Comparison of ENCODE assay signal across 21 cellular contexts in the genomic region with DNA sequence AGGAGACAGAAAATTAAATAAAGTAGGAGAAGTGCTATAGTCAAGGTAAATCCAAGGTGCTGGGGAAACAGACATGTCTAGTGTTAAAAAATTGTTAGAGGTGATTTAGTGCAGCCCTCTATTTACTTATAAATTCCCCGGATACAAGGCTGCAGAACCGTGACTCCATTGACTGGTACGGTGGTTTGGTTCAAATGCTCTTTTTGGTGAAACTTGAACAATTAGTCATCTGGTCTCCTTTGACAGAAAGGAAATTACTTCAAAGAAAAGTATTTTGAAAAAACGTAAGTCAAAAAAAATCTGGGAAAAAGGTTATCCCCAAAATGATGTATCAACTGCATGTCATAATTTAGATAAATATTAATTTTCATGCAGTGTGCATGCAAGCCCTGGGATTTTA.
DNase-seq lines count a peak whose midpoint lies in the region; ATAC-seq and TF ChIP-seq lines count a peak whose summit lies in the region.
"Had no signal": no experiment of that assay in that cellular context is flagged by ENCODE, and none has a peak within 500 bp of the region (broad histone marks: within the 10 kb centered on the region; RNA-seq: fewer than 3 reads in every experiment).

No MANE protein-coding gene starts in this region.

- 0 out of 2 replicates have a peak overlapping the region, but pooled peaks have one; percentile 4 for H3K27ac ChIP-seq in ACC112 (ENCODE audit: low read depth, low read length)
- peak overlapping the region; percentile 54 for H3K27ac ChIP-seq in HUES48 (ENCODE audit: low read depth, low read length)
- H3K27ac ChIP-seq in iPS-18a (ENCODE audit: low read length) = peak overlapping the region; percentile 59
- H3K27ac ChIP-seq in right lobe of liver = no peak overlapping the region
- H3K27ac ChIP-seq: BLaER1, PC-9 had no signal

- H3K27me3 Mint-ChIP-seq in Calu3 (ENCODE audit: unreplicated experiment) = no peaks in the 10 kb centered on the region

- no peak overlapping the region for H3K27ac Mint-ChIP-seq in Calu3 (ENCODE audit: unreplicated experiment)
- H3K27ac Mint-ChIP-seq: CD8-positive, alpha-beta T cell; HFFc6 had no signal

- no peak overlapping the region for H3K4me3 Mint-ChIP-seq in Calu3 (ENCODE audit: low read depth, unreplicated experiment)
- H3K4me3 Mint-ChIP-seq: CD8-positive, alpha-beta T cell; HFFc6 had no signal

- DNase-seq in amniotic epithelial cell (ENCODE audit: low read depth) = peak; percentile 5
- no peak for DNase-seq in Calu3
- no peak for DNase-seq in right lobe of liver
- no peak for DNase-seq in SW 1271 (lab: John Stamatoyannopoulos, UW)
- no peak for DNase-seq in NK-92 treated with Interleukin-12 subunit alpha and Interleukin-12 subunit beta, amount 100 ng/mL, for 24 hours (lab: John Stamatoyannopoulos, UW)
- DNase-seq: 8988T; CD8-positive, alpha-beta T cell; DMS79; GOT3; HFFc6; IMR-90; Karpas-422; MM.1S; NCI-H1694 treated with DMSO at 0.1 percent for 48 hours; NCI-H2107; NCI-H2227 treated with DMSO at 0.1 percent for 48 hours; PC-9 had no signal

- WGBS in right lobe of liver (ENCODE audit: insufficient coverage, low coverage, low lambda C conversion rate, missing lambda C conversion rate) = 42% methylated on average over 4 of the region's 4 CpGs

- H3K4me3 ChIP-seq in ACC112 (ENCODE audit: low read depth, low read length) = peak overlapping the region; percentile 53; the same call in 1 of the 2 replicates
- H3K4me3 ChIP-seq in HUES48 (ENCODE audit: low read depth, low read length) = peak overlapping the region; percentile 1; the same call in 1 of the 2 replicates
- H3K4me3 ChIP-seq in iPS-18a (ENCODE audit: low read length) = peak overlapping the region; percentile 9
- H3K4me3 ChIP-seq in right lobe of liver = no peak overlapping the region
- H3K4me3 ChIP-seq: BLaER1, PC-9 had no signal

- H3K4me1 ChIP-seq in ACC112 (ENCODE audit: control insufficient read depth, insufficient read depth, low read length, unreplicated experiment) = peaks cover 42% of the 10 kb centered on the region
- peaks cover 77% of the 10 kb centered on the region for H3K4me1 ChIP-seq in HUES48 (ENCODE audit: control insufficient read depth, insufficient read depth, low read length)
- H3K4me1 ChIP-seq in iPS-18a (ENCODE audit: control insufficient read depth, low read depth, low read length) = peaks cover 77% of the 10 kb centered on the region
- H3K4me1 ChIP-seq in right lobe of liver = no peaks in the 10 kb centered on the region
- H3K4me1 ChIP-seq: BLaER1 had no signal

- no peaks in the 10 kb centered on the region for H3K36me3 ChIP-seq in ACC112 (ENCODE audit: insufficient read depth, low read length)
- H3K36me3 ChIP-seq in HUES48 (ENCODE audit: control insufficient read depth, insufficient read depth, low read length) = no peaks in the 10 kb centered on the region
- H3K36me3 ChIP-seq in iPS-18a (ENCODE audit: control insufficient read depth, low read depth, low read length) = no peaks in the 10 kb centered on the region
- no peaks in the 10 kb centered on the region for H3K36me3 ChIP-seq in right lobe of liver
- H3K36me3 ChIP-seq: BLaER1 had no signal

- H3K36me3 Mint-ChIP-seq in Calu3 (ENCODE audit: insufficient read depth, unreplicated experiment) = no peaks in the 10 kb centered on the region
- H3K36me3 Mint-ChIP-seq: CD8-positive, alpha-beta T cell had no signal

- TF ChIP-seq POLR2A in right lobe of liver (IDR thresholded peaks at IDR 0.05) = no peak

- no peak for TF ChIP-seq CTCF in Calu3 (IDR thresholded peaks at IDR 0.05; ENCODE audit: unreplicated experiment)
- TF ChIP-seq CTCF in right lobe of liver (IDR thresholded peaks at IDR 0.05) = no peak

- H3K4me1 Mint-ChIP-seq in Calu3 (ENCODE audit: low read depth, unreplicated experiment) = peaks cover 9% of the 10 kb centered on the region

- BruUV-seq in Calu3 (replicated peaks; lab: Mats Ljungman, UMichigan) = no TSS peak

- H3K27me3 ChIP-seq in ACC112 (ENCODE audit: insufficient read depth, low read length) = no peaks in the 10 kb centered on the region
- H3K27me3 ChIP-seq in HUES48 (ENCODE audit: control insufficient read depth, insufficient read depth, low read length) = no peaks in the 10 kb centered on the region; the same call in 1 of the 2 replicates
- H3K27me3 ChIP-seq in iPS-18a (ENCODE audit: control insufficient read depth, insufficient read depth, low read length) = peaks cover 6% of the 10 kb centered on the region
- no peaks in the 10 kb centered on the region for H3K27me3 ChIP-seq in right lobe of liver
- H3K27me3 ChIP-seq: BLaER1 had no signal

- no peaks in the 10 kb centered on the region for H3K79me2 ChIP-seq in ACC112 (ENCODE audit: control insufficient read depth, insufficient read depth, low read length, unreplicated experiment)

- intact Hi-C loops in Calu3 (cut with micrococcal nuclease; ENCODE audit: unreplicated experiment) (no loop called here), right lobe of liver (cut with DNase I) (no loop called here)

- CTCF ChIA-PET in Calu3 (lab: Charles Lee) = interaction anchor here (0.7 kb wide), 1 partner anchor 364 kb away, joined by 3 read pairs; no protein-coding TSS in a partner anchor

- peaks cover 4% of the 10 kb centered on the region for H3K9me3 ChIP-seq in HUES48 (ENCODE audit: control insufficient read depth, insufficient read depth, low read length)
- no peaks in the 10 kb centered on the region for H3K9me3 ChIP-seq in iPS-18a (ENCODE audit: control insufficient read depth, low read depth, low read length)
- no peaks in the 10 kb centered on the region for H3K9me3 ChIP-seq in right lobe of liver

- no peaks in the 10 kb centered on the region for H3K9me3 Mint-ChIP-seq in Calu3 (ENCODE audit: low read depth, unreplicated experiment)

- no peak for ATAC-seq in right lobe of liver
- ATAC-seq: CD8-positive, alpha-beta T cell had no signal

- no peak overlapping the region for H3K9ac ChIP-seq in HUES48 (ENCODE audit: low read depth, low read length)
- no peak overlapping the region for H3K9ac ChIP-seq in iPS-18a (ENCODE audit: low read length)
- H3K9ac ChIP-seq: BLaER1 had no signal

- H2AFZ ChIP-seq in ACC112 (ENCODE audit: low read length, unreplicated experiment) = peak overlapping the region; percentile 56
- H2AFZ ChIP-seq: PC-9 had no signal

Comparison
In these comparisons a context has a peak if more than half of its experiments do, and no peak if none do; other contexts are left out.
1. H3K27ac ChIP-seq: peak in ACC112 (single experiment), HUES48 (single experiment) and iPS-18a (single experiment); none in right lobe of liver (0 of 3).
2. H3K4me3 ChIP-seq: peak in ACC112 (single experiment), HUES48 (single experiment) and iPS-18a (single experiment); none in right lobe of liver (0 of 3).